1 cellular context compared by ENCODE assay signal in the genomic region with DNA sequence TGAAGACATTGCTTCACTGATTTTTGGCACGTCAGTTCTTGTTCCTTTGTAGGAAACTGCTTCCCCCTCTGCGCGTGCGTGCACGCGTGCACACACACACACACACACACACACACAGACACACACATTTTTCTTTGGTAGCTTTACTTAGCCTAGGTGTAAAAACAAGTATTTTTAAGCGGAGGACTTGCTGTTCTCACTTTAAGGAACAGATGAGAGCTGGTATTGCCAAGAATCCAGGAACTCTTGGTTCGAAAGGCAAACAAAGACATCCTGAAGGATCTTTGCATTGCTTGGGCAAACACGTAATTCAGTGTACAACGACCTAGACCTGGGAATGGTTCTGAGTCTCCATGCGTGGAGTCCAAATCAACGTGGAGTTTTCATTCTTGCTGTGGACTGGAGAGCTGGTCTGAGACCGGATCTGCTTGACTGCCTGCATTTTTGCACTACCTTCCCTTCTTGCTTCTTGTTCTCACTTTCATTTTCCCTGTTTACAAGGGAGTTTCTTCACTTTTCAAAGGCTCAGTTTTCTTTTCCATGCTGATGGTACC.
TF ChIP-seq lines count a peak whose summit lies in the region.

No MANE protein-coding gene starts in this region.

TF ChIP-seq in IMR-90, 13 proteins besides CTCF, POLR2A, EP300 and RAD21:
- TF ChIP-seq FOS (IDR thresholded peaks at IDR 0.05; ENCODE audit: low read depth, low read length) (no peak), BHLHE40 (IDR thresholded peaks at IDR 0.05; ENCODE audit: low read depth, low read length) (no peak), MXI1 (IDR thresholded peaks at IDR 0.05; ENCODE audit: borderline replicate concordance, low read depth, low read length) (no peak), RFX5 (IDR thresholded peaks at IDR 0.05; ENCODE audit: low read depth, low read length) (no peak), CHD1 (IDR thresholded peaks at IDR 0.05; ENCODE audit: low read depth, low read length) (no peak)
- TF ChIP-seq, protein P1, sequence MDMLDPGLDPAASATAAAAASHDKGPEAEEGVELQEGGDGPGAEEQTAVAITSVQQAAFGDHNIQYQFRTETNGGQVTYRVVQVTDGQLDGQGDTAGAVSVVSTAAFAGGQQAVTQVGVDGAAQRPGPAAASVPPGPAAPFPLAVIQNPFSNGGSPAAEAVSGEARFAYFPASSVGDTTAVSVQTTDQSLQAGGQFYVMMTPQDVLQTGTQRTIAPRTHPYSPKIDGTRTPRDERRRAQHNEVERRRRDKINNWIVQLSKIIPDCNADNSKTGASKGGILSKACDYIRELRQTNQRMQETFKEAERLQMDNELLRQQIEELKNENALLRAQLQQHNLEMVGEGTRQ (IDR thresholded peaks at IDR 0.05; ENCODE audit: low read depth, low read length) = no peak
